9 cellular contexts compared by ENCODE assay signal in the genomic region with DNA sequence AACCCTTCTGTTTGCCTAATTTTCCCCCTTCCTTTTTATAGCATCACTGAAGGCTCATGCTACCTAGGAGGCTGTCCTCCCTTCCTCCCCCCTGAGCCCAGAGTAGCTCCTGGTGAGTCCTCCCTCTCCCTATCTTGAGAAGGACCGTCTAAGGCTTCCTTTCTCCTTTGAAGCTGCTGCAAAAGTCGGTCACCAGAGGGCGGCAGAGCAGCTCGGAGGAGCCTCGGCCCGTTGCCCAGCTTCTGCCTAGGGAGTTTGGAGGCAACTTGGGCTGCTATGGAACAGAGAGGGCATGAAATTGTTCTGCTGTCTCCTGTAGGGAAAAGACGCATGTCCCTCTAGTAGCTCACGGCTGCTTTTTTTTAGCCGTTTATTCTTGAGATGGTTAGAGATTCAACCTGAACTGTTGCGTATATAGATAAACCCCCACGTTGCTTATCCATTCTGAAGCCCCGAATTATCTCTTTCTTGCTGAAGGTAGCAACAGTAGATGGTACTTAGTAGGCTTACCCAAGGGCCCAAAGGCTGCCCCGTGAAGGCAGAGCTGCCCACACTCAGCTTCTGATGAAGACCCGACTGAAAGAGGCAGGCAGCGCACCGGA. TPM values are rescaled to one million over a fixed set of nuclear protein-coding genes. Genes with fewer than 3 reads are reported as not detected.
DNase-seq lines count a peak whose midpoint lies in the region; ATAC-seq, FAIRE-seq and TF ChIP-seq lines count a peak whose summit lies in the region.
"Had no signal": no experiment of that assay in that cellular context is flagged by ENCODE, and none has a peak within 500 bp of the region (broad histone marks: within the 10 kb centered on the region; RNA-seq: fewer than 3 reads in every experiment).

No MANE protein-coding gene starts in this region.

- H3K9me3 ChIP-seq in WERI-Rb-1 (ENCODE audit: severe bottlenecking): no peaks in the 10 kb centered on the region

- H3K4me3 ChIP-seq in WERI-Rb-1 (ENCODE audit: low read depth, low read length) (peak overlapping the region; percentile 29), bronchial epithelial cell (ENCODE audit: low read depth, low read length) (no peak overlapping the region)

- no peak for FAIRE-seq in bronchial epithelial cell (lab: Jason Lieb, UNC)

- DNase-seq in NCI-H524 (lab: John Stamatoyannopoulos, UW) (peak; percentile 61 to 80), NCI-H524 treated with DMSO at 0.1 percent for 48 hours (lab: John Stamatoyannopoulos, UW) (no peak), NCI-H2029 treated with DMSO at 0.1 percent for 48 hours (lab: John Stamatoyannopoulos, UW) (peak; percentile 14), WERI-Rb-1 (peak; percentile 84), bronchial epithelial cell (ENCODE audit: low read depth) (peak; percentile 53), islet precursor cell (peak; percentile 93)
- peak; percentile 71 to 75 for DNase-seq in stimulated activated CD4-positive, alpha-beta T cell treated with anti-CD3 and anti-CD28 coated beads, Interleukin-2, amount 100 ng/mL, for 24 hours

- H3K36me3 ChIP-seq in WERI-Rb-1 (no peaks in the 10 kb centered on the region), bronchial epithelial cell (ENCODE audit: control insufficient read depth, insufficient read depth, low read length) (no peaks in the 10 kb centered on the region)

- no peaks in the 10 kb centered on the region for H3K27me3 ChIP-seq in WERI-Rb-1 (ENCODE audit: insufficient read depth, low read depth, severe bottlenecking)
- peaks cover 16% of the 10 kb centered on the region for H3K27me3 ChIP-seq in bronchial epithelial cell (ENCODE audit: control insufficient read depth, insufficient read depth, low read length)

- TF ChIP-seq CTCF in WERI-Rb-1 (IDR thresholded peaks at IDR 0.05; ENCODE audit: low read depth, low read length) (peak; percentile 86), bronchial epithelial cell (IDR thresholded peaks at IDR 0.05; ENCODE audit: insufficient read depth, low read length, severe bottlenecking) (peak; percentile 90)

- ATAC-seq in HG02623 (IDR thresholded peaks at IDR 0.05; ENCODE audit: unreplicated experiment): no peak

- no peak overlapping the region for H3K27ac ChIP-seq in WERI-Rb-1

RNA-seq across cellular contexts. Expression of a gene that starts 5.7 kb away (rescaled TPM):
- 0.77 and 0.79 TPM in 2 replicates for total RNA-seq in bronchial epithelial cell
- total RNA-seq: mononuclear cell had no signal

RNA-seq across cellular contexts. Expression of a gene that starts 40.3 kb away (rescaled TPM):
- total RNA-seq in bronchial epithelial cell: 9.7 and 10.2 TPM in 2 replicates

RNA-seq across cellular contexts. Expression of a gene that starts 56.2 kb away (rescaled TPM):
- total RNA-seq in bronchial epithelial cell: 41.6 and 61.2 TPM in 2 replicates
